In the genomic region with DNA sequence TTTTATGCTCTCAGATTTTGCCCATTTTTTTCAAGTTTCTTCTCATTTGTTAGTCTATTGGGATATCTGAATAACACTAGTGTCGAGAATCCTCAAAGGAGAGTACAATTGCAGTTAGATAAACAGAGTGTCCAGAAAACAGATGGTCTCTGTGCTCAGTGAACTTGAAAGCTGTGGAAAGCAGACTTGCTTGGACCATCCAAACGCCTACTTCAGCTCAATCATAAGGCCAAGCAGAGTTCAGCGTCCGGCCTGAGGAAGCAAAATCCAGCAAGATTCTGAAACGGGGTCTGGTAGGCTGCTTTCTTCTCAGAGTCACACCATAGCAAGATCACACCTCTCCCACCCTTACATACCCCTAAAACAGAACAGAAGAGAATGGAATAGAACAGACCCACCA, we compare ENCODE assay signal across 20 cellular contexts. TPM values are rescaled to one million over a fixed set of nuclear protein-coding genes. Genes with fewer than 3 reads are reported as not detected.
DNase-seq lines count a peak whose midpoint lies in the region; ATAC-seq and TF ChIP-seq lines count a peak whose summit lies in the region.
"Had no signal": no experiment of that assay in that cellular context is flagged by ENCODE, and none has a peak within 500 bp of the region (broad histone marks: within the 10 kb centered on the region; RNA-seq: fewer than 3 reads in every experiment).

No MANE protein-coding gene starts in this region.

- no peaks in the 10 kb centered on the region for H3K9me3 ChIP-seq in mucosa of descending colon
- H3K9me3 ChIP-seq: A549, BE2C, Caco-2 had no signal

- H3K4me1 ChIP-seq in mucosa of descending colon (ENCODE audit: low read depth): no peaks in the 10 kb centered on the region
- H3K4me1 ChIP-seq: A549, BE2C, Caco-2 had no signal

- DNase-seq in RPMI7951 (ENCODE audit: low read depth) (peak; percentile 34), fibroblast of peridontal ligament (ENCODE audit: extremely low read depth) (peak; percentile 1), nephron progenitor cell (no peak), epidermal melanocyte (ENCODE audit: insufficient read length, low spot score) (no peak), mucosa of descending colon (no peak)
- DNase-seq: 8988T; ACHN; BE2C; Caco-2; CD4-positive, alpha-beta T cell; CD8-positive, alpha-beta memory T cell; DMS153; DND-41; GM23248; H7; HCEC 1CT had no signal

- TF ChIP-seq CTCF in nephron progenitor cell (IDR thresholded peaks at IDR 0.05) (no peak), mucosa of descending colon (IDR thresholded peaks at IDR 0.05) (no peak)

- intact Hi-C loops in mucosa of descending colon (cut with DNase I, micrococcal nuclease): no loop called here

- peak overlapping the region; percentile 49 for H3K27ac Mint-ChIP-seq in nephron progenitor cell
- H3K27ac Mint-ChIP-seq: CD14-positive monocyte; CD4-positive, alpha-beta T cell; CD8-positive, alpha-beta memory T cell had no signal

- peaks cover 12% of the 10 kb centered on the region for H3K27me3 Mint-ChIP-seq in nephron progenitor cell (ENCODE audit: low read depth, poor library complexity)

- ATAC-seq in HG03280 (IDR thresholded peaks at IDR 0.05; ENCODE audit: unreplicated experiment) (no peak), mucosa of descending colon (no peak)
- ATAC-seq: A549 had no signal

- H3K36me3 Mint-ChIP-seq in nephron progenitor cell (ENCODE audit: low read depth): no peaks in the 10 kb centered on the region
- H3K36me3 Mint-ChIP-seq: CD14-positive monocyte; CD8-positive, alpha-beta memory T cell had no signal

- no peaks in the 10 kb centered on the region for H3K36me3 ChIP-seq in mucosa of descending colon (ENCODE audit: low read depth)
- H3K36me3 ChIP-seq: BE2C had no signal

- peaks cover 28% of the 10 kb centered on the region for H3K9me3 Mint-ChIP-seq in nephron progenitor cell

- no peaks in the 10 kb centered on the region for H3K4me1 Mint-ChIP-seq in nephron progenitor cell
- H3K4me1 Mint-ChIP-seq: CD14-positive monocyte; CD8-positive, alpha-beta memory T cell had no signal

- no peak overlapping the region for H3K4me3 Mint-ChIP-seq in nephron progenitor cell
- H3K4me3 Mint-ChIP-seq: CD14-positive monocyte; CD4-positive, alpha-beta T cell; CD8-positive, alpha-beta memory T cell had no signal

- no peak overlapping the region for H3K4me3 ChIP-seq in mucosa of descending colon
- H3K4me3 ChIP-seq: A549; BLaER1 treated with 17β-estradiol and CSF1 and Interleukin-3, amounts not matched to agents 10 nM and 100 nM; GM23248 had no signal

RNA-seq across cellular contexts. Expression of gene UGT3A1, which starts 35.9 kb away (rescaled TPM):
- not detected in 2 replicates for total RNA-seq in RPMI7951 (2014; rRNA removed; shearing (Covaris generic))
- not detected for total RNA-seq in mucosa of descending colon
- total RNA-seq: Caco-2; CD4-positive, alpha-beta T cell; CD8-positive, alpha-beta memory T cell; GM23248 had no signal

RNA-seq across cellular contexts. Expression of gene UGT3A2, which starts 39.6 kb away (rescaled TPM):
- total RNA-seq in RPMI7951 (2014; rRNA removed; shearing (Covaris generic)): 0.39 TPM in 1 of 2 replicates, not detected in the other
- under 1 TPM in 1 of 3 donors, not detected in 2; 0.47 TPM for total RNA-seq in mucosa of descending colon
- total RNA-seq: Caco-2; CD4-positive, alpha-beta T cell; CD8-positive, alpha-beta memory T cell; GM23248 had no signal

Comparison
In these comparisons a context has a peak if more than half of its experiments do, and no peak if none do; other contexts are left out.
1. DNase-seq: peak in RPMI7951 (single experiment) and fibroblast of peridontal ligament (single experiment); none in nephron progenitor cell (single experiment), epidermal melanocyte (single experiment) and mucosa of descending colon (0 of 3).